ENCODE assay signal across 22 cellular contexts in genomic region chr19:57552432-57552831, GRCh38.
"Had no signal": no experiment of that assay in that cellular context is flagged by ENCODE, and none has a peak within 500 bp of the region (broad histone marks: within the 10 kb centered on the region; RNA-seq: fewer than 3 reads in every experiment).

No MANE protein-coding gene starts in this region.

- ATAC-seq: esophagus mucosa, heart left ventricle, left lung, lower lobe of right lung, natural killer cell, right cardiac atrium had no signal

- H3K27ac ChIP-seq: colonic mucosa, heart left ventricle, left lung, lower lobe of right lung, neural progenitor cell, ovary, stomach had no signal

- H2AFZ ChIP-seq: neural progenitor cell had no signal

- H3K4me2 ChIP-seq: neural progenitor cell had no signal

- DNase-seq: colonic mucosa; dermis blood vessel endothelial cell; effector CD4-positive, alpha-beta T cell; heart left ventricle; hippocampal formation; islet precursor cell; left lung; lower lobe of right lung; natural killer cell; nucleus accumbens; ovary; right cardiac atrium; small intestine; stimulated activated CD4-positive, alpha-beta T cell treated with anti-CD3 and anti-CD28 coated beads, Interleukin-12 subunit alpha, Interleukin-12 subunit beta, amount 100 ng/mL, for 4 hours; stimulated activated naive CD4-positive, alpha-beta T cell; stomach; trophoblast cell had no signal

- H3K27me3 ChIP-seq: colonic mucosa, heart left ventricle, left lung, neural progenitor cell, ovary, stomach had no signal

- H3K4me3 ChIP-seq: colonic mucosa, heart left ventricle, left lung, lower lobe of right lung, neural progenitor cell, ovary, stomach had no signal

- H3K36me3 ChIP-seq: ovary had no signal

- H3K27me3 Mint-ChIP-seq: memory B cell, progenitor cell of endocrine pancreas had no signal

- H3K4me1 Mint-ChIP-seq: mesothelial cell of epicardium, neural progenitor cell had no signal

- H3K4me3 Mint-ChIP-seq: memory B cell, mesothelial cell of epicardium, natural killer cell, neural progenitor cell had no signal

- H3K9ac ChIP-seq: neural progenitor cell had no signal

- H3K27ac Mint-ChIP-seq: memory B cell, mesothelial cell of epicardium, natural killer cell, neural progenitor cell, progenitor cell of endocrine pancreas had no signal

- H3K4me1 ChIP-seq: colonic mucosa, left lung, lower lobe of right lung, neural progenitor cell, stomach had no signal
